24 cellular contexts compared by ENCODE assay signal in genomic region chr2:67658820-67659219, GRCh38.
A peak's percentile ranks its signal among the peaks of the same experiment; 100 is the strongest.
DNase-seq lines count a peak whose midpoint lies in the region; ATAC-seq, FAIRE-seq and TF ChIP-seq lines count a peak whose summit lies in the region.
"Had no signal": no experiment of that assay in that cellular context is flagged by ENCODE, and none has a peak within 500 bp of the region (broad histone marks: within the 10 kb centered on the region; RNA-seq: fewer than 3 reads in every experiment).

No MANE protein-coding gene starts in this region.

- H3K9me1 ChIP-seq in K562 (ENCODE audit: control insufficient read depth, insufficient read depth, low read length) = no peaks in the 10 kb centered on the region

- H3K36me3 ChIP-seq in HepG2 (replicated peaks in 1 of 2; ENCODE audit: control insufficient read depth in 1 of 2, insufficient read depth in 2 of 2, low read length in 2 of 2) (no peaks in the 10 kb centered on the region), right lobe of liver (no peaks in the 10 kb centered on the region), K562 (ENCODE audit: control insufficient read depth, insufficient read depth, low read length) (no peaks in the 10 kb centered on the region)
- H3K36me3 ChIP-seq: BE2C, BLaER1 had no signal

- no peak for TF ChIP-seq POLR2A in HepG2 (IDR thresholded peaks at IDR 0.05; ENCODE audit: insufficient read depth in 1 of 2, low read depth in 2 of 2, low read length in 2 of 2)
- TF ChIP-seq POLR2A in right lobe of liver (IDR thresholded peaks at IDR 0.05) = no peak
- TF ChIP-seq POLR2A in K562 (conservative IDR thresholded peaks at IDR 0.05) = no peak

- H3K4me1 ChIP-seq in HepG2 (ENCODE audit: insufficient read depth, low read length) (no peaks in the 10 kb centered on the region), right lobe of liver (no peaks in the 10 kb centered on the region), K562 (replicated peaks in 1 of 2; ENCODE audit: control insufficient read depth in 2 of 2, insufficient read depth in 2 of 2, low read length in 2 of 2) (no peaks in the 10 kb centered on the region)
- H3K4me1 ChIP-seq: BE2C, BLaER1 had no signal

- intact Hi-C loops in HepG2 (cut with micrococcal nuclease; ENCODE audit: unreplicated experiment) = loop anchor here (10.0 kb wide), 1 partner anchor 1234 kb away; no protein-coding TSS in a partner anchor
- intact Hi-C loops in right lobe of liver (cut with DNase I) = no loop called here
- intact Hi-C loops in K562 (cut with micrococcal nuclease) = loop anchor here (10.0 kb wide), 1 partner anchor 1084 kb away; no protein-coding TSS in a partner anchor

- H2AFZ ChIP-seq in HepG2 (ENCODE audit: low read length) = no peak overlapping the region
- no peak overlapping the region for H2AFZ ChIP-seq in K562 (ENCODE audit: low read depth, low read length)

- TF ChIP-seq EP300 in HepG2 (IDR thresholded peaks at IDR 0.05; ENCODE audit: low read depth in 2 of 2, low read length in 2 of 2) (no peak), HepG2 (CRISPR knock-in tag; IDR thresholded peaks at IDR 0.05; ENCODE audit: borderline replicate concordance) (no peak), K562 (IDR thresholded peaks at IDR 0.05; ENCODE audit: low read length) (no peak)

- CTCF ChIA-PET in HepG2 (lab: Yijun Ruan, JAX; ENCODE audit: low intra/inter-chr PET ratio, low total read pairs) = no interaction called here
- CTCF ChIA-PET in K562 (lab: Yijun Ruan, JAX; ENCODE audit: low intra/inter-chr PET ratio) = no interaction called here

- no peaks in the 10 kb centered on the region for H3K79me2 ChIP-seq in HepG2 (ENCODE audit: insufficient read depth, low read length)
- no peaks in the 10 kb centered on the region for H3K79me2 ChIP-seq in K562 (ENCODE audit: control insufficient read depth, insufficient read depth, low read length)

- no peak for FAIRE-seq in HepG2 (lab: Jason Lieb, UNC)
- FAIRE-seq in K562 (lab: Jason Lieb, UNC) = no peak
- FAIRE-seq: GM12878, GM12892, GM18507 had no signal

- BruUV-seq in HepG2 (replicated peaks; lab: Mats Ljungman, UMichigan) (no TSS peak), K562 (replicated peaks; lab: Mats Ljungman, UMichigan) (no TSS peak)

- H3K27me3 ChIP-seq in HepG2 (ENCODE audit: control insufficient read depth in 1 of 2, insufficient read depth in 2 of 2, low read length in 2 of 2) = no peaks in the 10 kb centered on the region
- H3K27me3 ChIP-seq in right lobe of liver = no peaks in the 10 kb centered on the region
- no peaks in the 10 kb centered on the region for H3K27me3 ChIP-seq in K562 (ENCODE audit: control insufficient read depth in 2 of 2, insufficient read depth in 2 of 2, low read length in 2 of 2)
- H3K27me3 ChIP-seq: BE2C, BLaER1 had no signal

- no peaks in the 10 kb centered on the region for H4K20me1 ChIP-seq in HepG2 (ENCODE audit: insufficient read depth, low read length)
- H4K20me1 ChIP-seq in K562 (replicated peaks; ENCODE audit: control insufficient read depth, insufficient read depth, low read length) = no peaks in the 10 kb centered on the region
- H4K20me1 ChIP-seq: BLaER1 had no signal

- H3K9ac ChIP-seq in HepG2 (ENCODE audit: insufficient read depth, low read depth, low read length) (no peak overlapping the region), K562 (ENCODE audit: insufficient read depth in 1 of 2, low read depth in 2 of 2, low read length in 2 of 2) (no peak overlapping the region)
- H3K9ac ChIP-seq: BLaER1 had no signal

- in situ Hi-C loops in HepG2 (cut with HindIII; ENCODE audit: extremely low pct_ligation_motif_present, low pct_unique_long_range_greater_than_20kb) (no loop called here), K562 (cut with MboI) (no loop called here)

- ATAC-seq in HepG2 = no peak
- ATAC-seq in right lobe of liver = no peak
- no peak for ATAC-seq in K562
- ATAC-seq: GM12878 had no signal

- H3K4me3 ChIP-seq in HepG2 (replicated peaks in 1 of 3; ENCODE audit: insufficient read depth in 1 of 3, low read depth in 2 of 3, low read length in 3 of 3) (no peak overlapping the region), right lobe of liver (no peak overlapping the region), K562 (no peak overlapping the region)
- H3K4me3 ChIP-seq: BLaER1, GM12878 had no signal

- H3K9me3 ChIP-seq in HepG2 (ENCODE audit: low read length) (no peaks in the 10 kb centered on the region), right lobe of liver (no peaks in the 10 kb centered on the region), K562 (replicated peaks; ENCODE audit: control insufficient read depth, insufficient read depth, low read depth, low read length) (no peaks in the 10 kb centered on the region)
- H3K9me3 ChIP-seq: BE2C, BLaER1 had no signal

- H3K4me2 ChIP-seq in HepG2 (ENCODE audit: low read depth, low read length) = no peak overlapping the region
- H3K4me2 ChIP-seq in K562 (ENCODE audit: insufficient read depth, low read length) = no peak overlapping the region
- H3K4me2 ChIP-seq: BLaER1 had no signal

- TF ChIP-seq RAD21 in HepG2 (CRISPR knock-in tag; IDR thresholded peaks at IDR 0.05) = no peak
- no peak for TF ChIP-seq RAD21 in K562 (CRISPR knock-in tag; conservative IDR thresholded peaks at IDR 0.05 in 1 of 2, IDR thresholded peaks at IDR 0.05 in 1 of 2)

- TF ChIP-seq CTCF in HepG2 (CRISPR knock-in tag; IDR thresholded peaks at IDR 0.05) = no peak
- no peak for TF ChIP-seq CTCF in right lobe of liver (IDR thresholded peaks at IDR 0.05)
- no peak for TF ChIP-seq CTCF in K562 (IDR thresholded peaks at IDR 0.05 in 2 of 3, conservative IDR thresholded peaks at IDR 0.05 in 1 of 3; ENCODE audit: insufficient read depth in 2 of 3, low read depth in 1 of 3, low read length in 3 of 3)

- DNase-seq in HepG2 (ENCODE audit: low spot score) (no peak), right lobe of liver (no peak), K562 (ENCODE audit: extremely low read depth in 1 of 4, low spot score in 3 of 4) (no peak), NCI-H510A (lab: John Stamatoyannopoulos, UW) (no peak)
- no peak for DNase-seq in stimulated activated naive CD4-positive, alpha-beta T cell (lab: John Stamatoyannopoulos, UW)
- DNase-seq: ACHN; BE2C; C1 segment of cervical spinal cord; CD4-positive, alpha-beta memory T cell; CD4-positive, CD25-positive, alpha-beta regulatory T cell; CD8-positive, alpha-beta memory T cell; COR-L47; DMS 273 treated with DMSO at 0.1 percent for 48 hours; DMS153; DMS53; DMS79; DND-41; EL; GDM1 had no signal

- POLR2A ChIA-PET in HepG2 (lab: Yijun Ruan, JAX) = no interaction called here
- POLR2A ChIA-PET in K562 (lab: Yijun Ruan, JAX) = no interaction called here

- H3K27ac ChIP-seq in HepG2 (ENCODE audit: extremely low read length, insufficient read depth, low read length) (no peak overlapping the region), right lobe of liver (no peak overlapping the region), K562 (ENCODE audit: extremely low read depth, low read depth, low read length) (no peak overlapping the region)
- H3K27ac ChIP-seq: 22Rv1, BLaER1 had no signal

TF ChIP-seq in HepG2, 621 proteins besides CTCF, POLR2A, EP300 and RAD21:
- peak; percentile 93 to 96 for TF ChIP-seq MAFK (conservative IDR thresholded peaks at IDR 0.05 in 1 of 2, IDR thresholded peaks at IDR 0.05 in 1 of 2; ENCODE audit: low read length in 2 of 2)
- TF ChIP-seq RORA (CRISPR knock-in tag; IDR thresholded peaks at IDR 0.05) = no peak
- TF ChIP-seq MAFF (IDR thresholded peaks at IDR 0.05; ENCODE audit: low read depth, low read length) = peak; percentile 94

TF ChIP-seq in K562, 482 proteins besides CTCF, POLR2A, EP300 and RAD21 (continues in another document):
- TF ChIP-seq ZNF436 (CRISPR knock-in tag; IDR thresholded peaks at IDR 0.05) (no peak), ZNF175 (CRISPR knock-in tag; IDR thresholded peaks at IDR 0.05; ENCODE audit: low read depth) (no peak), ZNF518B (CRISPR knock-in tag; IDR thresholded peaks at IDR 0.05) (no peak), TEAD1 (CRISPR knock-in tag; IDR thresholded peaks at IDR 0.05) (no peak), MAFF (IDR thresholded peaks at IDR 0.05; ENCODE audit: low read length) (peak; percentile 70), ZNF639 (CRISPR knock-in tag; conservative IDR thresholded peaks at IDR 0.05 in 1 of 2, IDR thresholded peaks at IDR 0.05 in 1 of 2) (no peak), MAFK (IDR thresholded peaks at IDR 0.05; ENCODE audit: low read length) (peak; percentile 54), TAF1 (IDR thresholded peaks at IDR 0.05; ENCODE audit: control insufficient read depth, extremely low read depth, insufficient read depth, low read length, severe bottlenecking) (no peak), MAFG (tag; conservative IDR thresholded peaks at IDR 0.05) (peak; percentile 67)

Comparison
In these comparisons a context has a peak if more than half of its experiments do, and no peak if none do; other contexts are left out.
1. intact Hi-C loops: an anchor here in HepG2 (10.0 kb wide) and K562 (10.0 kb wide); none called in right lobe of liver.
2. Of the 241 proteins assayed by ChIP-seq in both HepG2 and K562: peak only in HepG2: none; only in K562: MAFG; in both: MAFF and MAFK; in neither: 238.